1 cellular context compared by ENCODE assay signal in the genomic region with DNA sequence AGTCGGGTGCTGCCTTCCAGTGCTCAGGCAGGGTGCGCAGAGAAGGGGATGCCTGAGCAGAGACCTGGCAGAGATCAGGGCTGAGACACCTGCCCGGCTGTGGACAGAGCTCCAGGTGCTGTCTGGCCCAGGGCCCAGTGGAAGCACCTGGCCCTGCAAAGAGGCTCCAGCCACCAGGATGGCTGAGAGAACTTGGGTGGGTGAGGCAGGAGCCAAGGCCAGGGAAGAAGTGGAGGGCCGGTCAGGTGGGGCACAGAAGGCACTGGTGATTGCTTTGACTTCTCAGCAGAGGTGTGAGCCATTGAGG.
TF ChIP-seq lines count a peak whose summit lies in the region.

No MANE protein-coding gene starts in this region.

TF ChIP-seq in GM23338, 12 proteins besides CTCF, POLR2A, EP300 and RAD21 (continued from another document):
- TF ChIP-seq, protein P1, sequence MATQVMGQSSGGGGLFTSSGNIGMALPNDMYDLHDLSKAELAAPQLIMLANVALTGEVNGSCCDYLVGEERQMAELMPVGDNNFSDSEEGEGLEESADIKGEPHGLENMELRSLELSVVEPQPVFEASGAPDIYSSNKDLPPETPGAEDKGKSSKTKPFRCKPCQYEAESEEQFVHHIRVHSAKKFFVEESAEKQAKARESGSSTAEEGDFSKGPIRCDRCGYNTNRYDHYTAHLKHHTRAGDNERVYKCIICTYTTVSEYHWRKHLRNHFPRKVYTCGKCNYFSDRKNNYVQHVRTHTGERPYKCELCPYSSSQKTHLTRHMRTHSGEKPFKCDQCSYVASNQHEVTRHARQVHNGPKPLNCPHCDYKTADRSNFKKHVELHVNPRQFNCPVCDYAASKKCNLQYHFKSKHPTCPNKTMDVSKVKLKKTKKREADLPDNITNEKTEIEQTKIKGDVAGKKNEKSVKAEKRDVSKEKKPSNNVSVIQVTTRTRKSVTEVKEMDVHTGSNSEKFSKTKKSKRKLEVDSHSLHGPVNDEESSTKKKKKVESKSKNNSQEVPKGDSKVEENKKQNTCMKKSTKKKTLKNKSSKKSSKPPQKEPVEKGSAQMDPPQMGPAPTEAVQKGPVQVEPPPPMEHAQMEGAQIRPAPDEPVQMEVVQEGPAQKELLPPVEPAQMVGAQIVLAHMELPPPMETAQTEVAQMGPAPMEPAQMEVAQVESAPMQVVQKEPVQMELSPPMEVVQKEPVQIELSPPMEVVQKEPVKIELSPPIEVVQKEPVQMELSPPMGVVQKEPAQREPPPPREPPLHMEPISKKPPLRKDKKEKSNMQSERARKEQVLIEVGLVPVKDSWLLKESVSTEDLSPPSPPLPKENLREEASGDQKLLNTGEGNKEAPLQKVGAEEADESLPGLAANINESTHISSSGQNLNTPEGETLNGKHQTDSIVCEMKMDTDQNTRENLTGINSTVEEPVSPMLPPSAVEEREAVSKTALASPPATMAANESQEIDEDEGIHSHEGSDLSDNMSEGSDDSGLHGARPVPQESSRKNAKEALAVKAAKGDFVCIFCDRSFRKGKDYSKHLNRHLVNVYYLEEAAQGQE (IDR thresholded peaks at IDR 0.05; ENCODE audit: unreplicated experiment) = no peak
- TF ChIP-seq, protein P2, sequence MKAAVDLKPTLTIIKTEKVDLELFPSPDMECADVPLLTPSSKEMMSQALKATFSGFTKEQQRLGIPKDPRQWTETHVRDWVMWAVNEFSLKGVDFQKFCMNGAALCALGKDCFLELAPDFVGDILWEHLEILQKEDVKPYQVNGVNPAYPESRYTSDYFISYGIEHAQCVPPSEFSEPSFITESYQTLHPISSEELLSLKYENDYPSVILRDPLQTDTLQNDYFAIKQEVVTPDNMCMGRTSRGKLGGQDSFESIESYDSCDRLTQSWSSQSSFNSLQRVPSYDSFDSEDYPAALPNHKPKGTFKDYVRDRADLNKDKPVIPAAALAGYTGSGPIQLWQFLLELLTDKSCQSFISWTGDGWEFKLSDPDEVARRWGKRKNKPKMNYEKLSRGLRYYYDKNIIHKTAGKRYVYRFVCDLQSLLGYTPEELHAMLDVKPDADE (IDR thresholded peaks at IDR 0.05) = no peak
- TF ChIP-seq JUNB (IDR thresholded peaks at IDR 0.05; ENCODE audit: unreplicated experiment) (no peak), STAT1 (IDR thresholded peaks at IDR 0.05; ENCODE audit: unreplicated experiment) (no peak), EZH2phosphoT487 (IDR thresholded peaks at IDR 0.05; ENCODE audit: unreplicated experiment) (no peak)
